In genomic region chr7:27482219-27482618, GRCh38 we compare ENCODE assay signal across 31 cellular contexts.
"Had no signal": no experiment of that assay in that cellular context is flagged by ENCODE, and none has a peak within 500 bp of the region (broad histone marks: within the 10 kb centered on the region; RNA-seq: fewer than 3 reads in every experiment).

No MANE protein-coding gene starts in this region.

- H3K27ac ChIP-seq: ascending aorta, breast epithelium, cardiac muscle cell, colonic mucosa, epithelial cell of prostate, esophagus squamous epithelium, WERI-Rb-1 had no signal

- H3K4me3 ChIP-seq: ascending aorta, breast epithelium, cardiac muscle cell, colonic mucosa, esophagus squamous epithelium had no signal

- H3K36me3 Mint-ChIP-seq: activated naive CD4-positive, alpha-beta T cell treated with anti-CD3 and anti-CD28 coated beads, Interleukin-2, amount 10 ng/mL, durations not matched to agents 7 days and 5 days; activated naive CD4-positive, alpha-beta T cell treated with anti-CD3 and anti-CD28 coated beads, Interleukin-2, amount 50 U/mL, for 72 hours; activated naive CD8-positive, alpha-beta T cell treated with anti-CD3 and anti-CD28 coated beads, Interleukin-2, amount 10 ng/mL, durations not matched to agents 7 days and 5 days; brain had no signal

- H3K36me3 ChIP-seq: ascending aorta, breast epithelium, cardiac muscle cell, colonic mucosa, esophagus squamous epithelium, WERI-Rb-1 had no signal

- ATAC-seq: activated naive CD4-positive, alpha-beta T cell treated with anti-CD3 and anti-CD28 coated beads, Interleukin-2, amount 50 U/mL, for 72 hours; activated T-cell treated with anti-CD3 and anti-CD28 coated beads, Interleukin-2, amount 50 U/mL, for 72 hours; T-helper 17 cell had no signal

- H3K4me1 ChIP-seq: ascending aorta, breast epithelium, colonic mucosa, esophagus squamous epithelium had no signal

- DNase-seq: activated CD4-positive, alpha-beta memory T cell treated with anti-CD3 and anti-CD28 coated beads, Interleukin-2, amount 10 ng/mL, durations not matched to agents 7 days and 5 days; activated CD4-positive, alpha-beta T cell treated with anti-CD3 and anti-CD28 coated beads for 4 hours; activated CD4-positive, alpha-beta T cell treated with anti-CD3 and anti-CD28 coated beads, Interleukin-2, amount 10 ng/mL, durations not matched to agents 7 days and 5 days; activated CD4-positive, alpha-beta T cell treated with anti-CD3 and anti-CD28 coated beads, Interleukin-2, amount 50 U/mL, for 4 hours; activated CD4-positive, CD25-positive, alpha-beta regulatory T cell; activated CD4-positive, CD25-positive, alpha-beta regulatory T cell treated with anti-CD3 and anti-CD28 coated beads, Interleukin-2, amount 50 U/mL, for 72 hours; activated CD8-positive, alpha-beta memory T cell treated with anti-CD3 and anti-CD28 coated beads, Interleukin-2, amount 50 U/mL, for 48 hours; activated gamma-delta T cell; activated naive CD4-positive, alpha-beta T cell; activated naive CD4-positive, alpha-beta T cell treated with anti-CD3 and anti-CD28 coated beads, Interleukin-2, amount 10 ng/mL, durations not matched to agents 7 days and 5 days; activated naive CD8-positive, alpha-beta T cell treated with anti-CD3 and anti-CD28 coated beads, Interleukin-2, amount 10 ng/mL, durations not matched to agents 7 days and 5 days; activated T-cell treated with anti-CD3 and anti-CD28 coated beads for 4 hours; activated T-cell treated with anti-CD3 and anti-CD28 coated beads, Interleukin-2, amount 50 U/mL, for 24 hours; activated T-cell treated with anti-CD3 and anti-CD28 coated beads, Interleukin-2, amount 50 U/mL, for 72 hours; central memory CD4-positive, alpha-beta T cell; cerebellar nuclear complex; colonic mucosa; effector CD8-positive, alpha-beta T cell; esophagus squamous epithelium; head of caudate nucleus; T-helper 1 cell; T-helper 17 cell; T1000; WERI-Rb-1 had no signal

- H3K4me1 Mint-ChIP-seq: activated CD4-positive, alpha-beta memory T cell treated with anti-CD3 and anti-CD28 coated beads, Interleukin-2, amount 10 ng/mL, durations not matched to agents 7 days and 5 days; activated CD4-positive, alpha-beta T cell treated with anti-CD3 and anti-CD28 coated beads, Interleukin-2, amount 10 ng/mL, durations not matched to agents 7 days and 5 days; activated naive CD4-positive, alpha-beta T cell treated with anti-CD3 and anti-CD28 coated beads, Interleukin-2, amount 10 ng/mL, durations not matched to agents 7 days and 5 days; activated naive CD8-positive, alpha-beta T cell treated with anti-CD3 and anti-CD28 coated beads, Interleukin-2, amount 10 ng/mL, durations not matched to agents 7 days and 5 days; brain; T-helper 17 cell had no signal

- H3K27me3 ChIP-seq: ascending aorta, breast epithelium, cardiac muscle cell, colonic mucosa, esophagus squamous epithelium had no signal

- H3K9me3 Mint-ChIP-seq: activated CD4-positive, alpha-beta memory T cell treated with anti-CD3 and anti-CD28 coated beads, Interleukin-2, amount 10 ng/mL, durations not matched to agents 7 days and 5 days; activated CD4-positive, alpha-beta T cell treated with anti-CD3 and anti-CD28 coated beads, Interleukin-2, amount 10 ng/mL, durations not matched to agents 7 days and 5 days; activated naive CD4-positive, alpha-beta T cell treated with anti-CD3 and anti-CD28 coated beads, Interleukin-2, amount 10 ng/mL, durations not matched to agents 7 days and 5 days; activated naive CD4-positive, alpha-beta T cell treated with anti-CD3 and anti-CD28 coated beads, Interleukin-2, amount 50 U/mL, for 72 hours; activated T-cell treated with anti-CD3 and anti-CD28 coated beads, Interleukin-2, amount 50 U/mL, for 24 hours; activated T-cell treated with anti-CD3 and anti-CD28 coated beads, Interleukin-2, amount 50 U/mL, for 72 hours; brain; T-helper 2 cell treated with Interferon-gamma antibody and Interleukin-4, amounts not matched to agents 5 μg/mL and 100 μg/mL, for 36 hours had no signal

- H3K27me3 Mint-ChIP-seq: activated CD4-positive, alpha-beta memory T cell treated with anti-CD3 and anti-CD28 coated beads, Interleukin-2, amount 10 ng/mL, durations not matched to agents 7 days and 5 days; activated naive CD4-positive, alpha-beta T cell treated with anti-CD3 and anti-CD28 coated beads, Interleukin-2, amount 10 ng/mL, durations not matched to agents 7 days and 5 days; activated naive CD8-positive, alpha-beta T cell treated with anti-CD3 and anti-CD28 coated beads, Interleukin-2, amount 10 ng/mL, durations not matched to agents 7 days and 5 days; activated T-cell treated with anti-CD3 and anti-CD28 coated beads, Interleukin-2, amount 50 U/mL, for 24 hours; T-helper 17 cell had no signal

- H3K4me3 Mint-ChIP-seq: activated CD4-positive, alpha-beta memory T cell treated with anti-CD3 and anti-CD28 coated beads, Interleukin-2, amount 10 ng/mL, durations not matched to agents 7 days and 5 days; activated CD4-positive, alpha-beta T cell treated with anti-CD3 and anti-CD28 coated beads, Interleukin-2, amount 10 ng/mL, durations not matched to agents 7 days and 5 days; activated naive CD4-positive, alpha-beta T cell treated with anti-CD3 and anti-CD28 coated beads, Interleukin-2, amount 10 ng/mL, durations not matched to agents 7 days and 5 days; activated naive CD8-positive, alpha-beta T cell treated with anti-CD3 and anti-CD28 coated beads, Interleukin-2, amount 10 ng/mL, durations not matched to agents 7 days and 5 days; activated T-cell treated with anti-CD3 and anti-CD28 coated beads, Interleukin-2, amount 50 U/mL, for 24 hours; activated T-cell treated with anti-CD3 and anti-CD28 coated beads, Interleukin-2, amount 50 U/mL, for 72 hours; brain; T-helper 17 cell; T-helper 2 cell treated with Interferon-gamma antibody and Interleukin-4, amounts not matched to agents 5 μg/mL and 100 μg/mL, for 36 hours had no signal

- H3K27ac Mint-ChIP-seq: activated CD4-positive, alpha-beta memory T cell treated with anti-CD3 and anti-CD28 coated beads, Interleukin-2, amount 10 ng/mL, durations not matched to agents 7 days and 5 days; activated CD4-positive, alpha-beta T cell treated with anti-CD3 and anti-CD28 coated beads, Interleukin-2, amount 10 ng/mL, durations not matched to agents 7 days and 5 days; activated naive CD4-positive, alpha-beta T cell treated with anti-CD3 and anti-CD28 coated beads, Interleukin-2, amount 10 ng/mL, durations not matched to agents 7 days and 5 days; activated naive CD4-positive, alpha-beta T cell treated with anti-CD3 and anti-CD28 coated beads, Interleukin-2, amount 50 U/mL, for 72 hours; activated naive CD8-positive, alpha-beta T cell treated with anti-CD3 and anti-CD28 coated beads, Interleukin-2, amount 10 ng/mL, durations not matched to agents 7 days and 5 days; activated T-cell treated with anti-CD3 and anti-CD28 coated beads, Interleukin-2, amount 50 U/mL, for 24 hours; activated T-cell treated with anti-CD3 and anti-CD28 coated beads, Interleukin-2, amount 50 U/mL, for 72 hours; brain; T-helper 17 cell; T-helper 2 cell treated with Interferon-gamma antibody and Interleukin-4, amounts not matched to agents 5 μg/mL and 100 μg/mL, for 36 hours had no signal

- H3K9me3 ChIP-seq: ascending aorta, breast epithelium, colonic mucosa, esophagus squamous epithelium had no signal
